In genomic region chr16:12744860-12745259, GRCh38 we compare ENCODE assay signal across 3 cellular contexts.
TF ChIP-seq lines count a peak whose summit lies in the region.

No MANE protein-coding gene starts in this region.

TF ChIP-seq in HEK293, 187 proteins besides CTCF, POLR2A, EP300 and RAD21:
- TF ChIP-seq, protein P1, sequence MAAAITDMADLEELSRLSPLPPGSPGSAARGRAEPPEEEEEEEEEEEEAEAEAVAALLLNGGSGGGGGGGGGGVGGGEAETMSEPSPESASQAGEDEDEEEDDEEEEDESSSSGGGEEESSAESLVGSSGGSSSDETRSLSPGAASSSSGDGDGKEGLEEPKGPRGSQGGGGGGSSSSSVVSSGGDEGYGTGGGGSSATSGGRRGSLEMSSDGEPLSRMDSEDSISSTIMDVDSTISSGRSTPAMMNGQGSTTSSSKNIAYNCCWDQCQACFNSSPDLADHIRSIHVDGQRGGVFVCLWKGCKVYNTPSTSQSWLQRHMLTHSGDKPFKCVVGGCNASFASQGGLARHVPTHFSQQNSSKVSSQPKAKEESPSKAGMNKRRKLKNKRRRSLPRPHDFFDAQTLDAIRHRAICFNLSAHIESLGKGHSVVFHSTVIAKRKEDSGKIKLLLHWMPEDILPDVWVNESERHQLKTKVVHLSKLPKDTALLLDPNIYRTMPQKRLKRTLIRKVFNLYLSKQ (tag by site-specific recombination; IDR thresholded peaks at IDR 0.05; ENCODE audit: borderline replicate concordance): no peak
- TF ChIP-seq SETDB1 (IDR thresholded peaks at IDR 0.05; ENCODE audit: insufficient read length, low read length): peak; percentile 19
TF ChIP-seq in HEK293: peak in this region for 1.

TF ChIP-seq in GM12878, 131 proteins besides CTCF, POLR2A, EP300 and RAD21:
- TF ChIP-seq CBX5 (IDR thresholded peaks at IDR 0.05; ENCODE audit: low read depth) (0 out of 2 replicates have a peak, but pooled peaks have one; percentile 60), HDAC2 (IDR thresholded peaks at IDR 0.05) (no peak)

TF ChIP-seq in H1, 55 proteins besides CTCF, POLR2A, EP300 and RAD21:
- TF ChIP-seq RNF2 (IDR thresholded peaks at IDR 0.05; ENCODE audit: borderline replicate concordance, low read depth, low read length, missing control alignments, poor library complexity, severe bottlenecking) (no peak), BACH1 (IDR thresholded peaks at IDR 0.05; ENCODE audit: low read length) (no peak)
